In the genomic region with DNA sequence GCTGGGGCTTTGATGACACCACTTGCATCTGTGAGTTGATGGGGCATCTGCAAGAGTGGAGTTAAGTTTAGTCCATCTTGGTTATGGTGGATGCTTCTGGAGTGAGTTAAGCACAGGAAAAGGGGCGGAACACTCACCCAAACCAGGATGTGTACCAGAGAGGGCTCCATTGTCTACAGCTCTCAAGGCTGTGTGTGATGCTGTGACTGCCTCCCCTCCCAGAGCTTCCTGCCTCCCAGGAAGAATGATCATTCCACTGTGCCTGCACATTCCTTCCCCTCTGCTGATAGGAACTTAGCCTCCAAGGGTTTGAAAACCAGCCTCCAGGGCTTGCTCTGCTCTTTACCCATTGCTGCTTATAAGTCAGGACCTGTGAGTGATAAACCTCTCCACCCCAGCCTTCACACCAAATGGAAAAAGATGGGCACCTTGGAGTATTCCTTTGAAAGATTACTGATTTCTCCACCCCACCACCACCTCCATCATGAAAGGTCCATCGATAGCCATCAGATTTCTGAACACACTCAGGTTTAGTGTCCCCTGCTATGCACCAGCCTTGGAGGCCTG, we compare ENCODE assay signal across 27 cellular contexts.
DNase-seq lines count a peak whose midpoint lies in the region; ATAC-seq, FAIRE-seq and TF ChIP-seq lines count a peak whose summit lies in the region.
"Had no signal": no experiment of that assay in that cellular context is flagged by ENCODE, and none has a peak within 500 bp of the region (broad histone marks: within the 10 kb centered on the region; RNA-seq: fewer than 3 reads in every experiment).

No MANE protein-coding gene starts in this region.

- H3K9me1 ChIP-seq in keratinocyte (ENCODE audit: control insufficient read depth, extremely low read depth, insufficient read depth, low read length): no peaks in the 10 kb centered on the region

- dilution Hi-C loops in keratinocyte (cut with MboI; ENCODE audit: extremely low pct_ligation_motif_present, low sequenced_read_pairs): no loop called here

- H4K20me1 ChIP-seq in keratinocyte (ENCODE audit: control insufficient read depth, extremely low read depth, insufficient read depth, low read length): no peaks in the 10 kb centered on the region
- H4K20me1 ChIP-seq: BLaER1 had no signal

- peak; percentile 73 for DNase-seq in EL
- DNase-seq in NCI-H226: peak; percentile 92
- DNase-seq in dermis blood vessel endothelial cell: peak; percentile 34
- no peak for DNase-seq in keratinocyte (ENCODE audit: low read depth, low spot score)
- DNase-seq: activated CD4-positive, alpha-beta T cell treated with anti-CD3 and anti-CD28 coated beads, Interleukin-2, amount 10 ng/mL, durations not matched to agents 24 days and 14 days; activated effector memory CD4-positive, alpha-beta T cell treated with anti-CD3 and anti-CD28 coated beads, Interleukin-2, amount 50 U/mL, for 16 hours; activated naive CD8-positive, alpha-beta T cell treated with anti-CD3 and anti-CD28 coated beads, Interleukin-2, amount 10 ng/mL, durations not matched to agents 7 days and 5 days; activated T-cell treated with anti-CD3 and anti-CD28 coated beads, Interleukin-2, amount 50 U/mL, for 1 hour; Caco-2; DMS79; H9; head of caudate nucleus; left cardiac atrium; NCI-H146; PC-3; posterior cingulate gyrus; stimulated activated CD4-positive, alpha-beta T cell treated with anti-CD3 and anti-CD28 coated beads, Interleukin-4, amount 100 ng/mL, for 4 hours; WERI-Rb-1 had no signal

- no peak overlapping the region for H3K9ac ChIP-seq in keratinocyte (ENCODE audit: control insufficient read depth, extremely low read depth, insufficient read depth, low read length)
- H3K9ac ChIP-seq: BLaER1 had no signal

- TF ChIP-seq CTCF in keratinocyte (optimal IDR thresholded peaks at IDR 0.05 in 1 of 3, IDR thresholded peaks at IDR 0.05 in 1 of 3, conservative IDR thresholded peaks at IDR 0.05 in 1 of 3; ENCODE audit: extremely low read depth in 1 of 3, insufficient read depth in 2 of 3, low read length in 3 of 3): no peak

- no peaks in the 10 kb centered on the region for H3K27me3 ChIP-seq in keratinocyte (ENCODE audit: control insufficient read depth, extremely low read depth, insufficient read depth, low read length)
- H3K27me3 ChIP-seq: BLaER1 had no signal

- FAIRE-seq in keratinocyte (lab: Jason Lieb, UNC): peak; percentile 68
- FAIRE-seq: GM12891 had no signal

- H3K9me3 ChIP-seq in keratinocyte (ENCODE audit: control insufficient read depth, low read depth, low read length): no peaks in the 10 kb centered on the region
- H3K9me3 ChIP-seq: Caco-2 had no signal

- no peak overlapping the region for H2AFZ ChIP-seq in keratinocyte (ENCODE audit: control insufficient read depth, low read length)

- no peak overlapping the region for H3K4me2 ChIP-seq in keratinocyte (ENCODE audit: control insufficient read depth, extremely low read depth, insufficient read depth, low read depth, low read length)
- H3K4me2 ChIP-seq: BLaER1 had no signal

- H3K79me2 ChIP-seq in keratinocyte (ENCODE audit: control insufficient read depth, insufficient read depth, low read length): no peaks in the 10 kb centered on the region

- H3K4me3 ChIP-seq in keratinocyte (ENCODE audit: control insufficient read depth in 2 of 3, extremely low read depth in 1 of 3, insufficient read depth in 2 of 3, low read depth in 1 of 3, low read length in 3 of 3): no peak overlapping the region
- H3K4me3 ChIP-seq: BLaER1 had no signal

- no peak overlapping the region for H3K27ac ChIP-seq in keratinocyte (ENCODE audit: control insufficient read depth, insufficient read depth, low read length)
- H3K27ac ChIP-seq: BLaER1, WERI-Rb-1 had no signal

- ATAC-seq in HG02571 (IDR thresholded peaks at IDR 0.05; ENCODE audit: unreplicated experiment) (no peak), HG02852 (IDR thresholded peaks at IDR 0.05; ENCODE audit: unreplicated experiment) (no peak), HG03442 (IDR thresholded peaks at IDR 0.05; ENCODE audit: unreplicated experiment) (no peak), GM19467 (IDR thresholded peaks at IDR 0.05; ENCODE audit: unreplicated experiment) (no peak)
- ATAC-seq: left cardiac atrium; PC-3; Right ventricle myocardium inferior; sciatic nerve; stimulated activated memory B cell treated with anti-CD40 and anti-IgM and Interleukin-4, amounts not matched to agents 10 μg/mL and 1 μg/mL and 100 μg/mL, for 72 hours had no signal

- H3K4me1 ChIP-seq in keratinocyte (ENCODE audit: control insufficient read depth, extremely low read depth, insufficient read depth, low read length): peaks cover 4% of the 10 kb centered on the region
- H3K4me1 ChIP-seq: BLaER1, Caco-2 had no signal

- no peaks in the 10 kb centered on the region for H3K36me3 ChIP-seq in keratinocyte (ENCODE audit: control insufficient read depth in 2 of 2, extremely low read depth in 1 of 2, insufficient read depth in 2 of 2, low read length in 2 of 2)
- H3K36me3 ChIP-seq: BLaER1, WERI-Rb-1 had no signal
